In the genomic region with DNA sequence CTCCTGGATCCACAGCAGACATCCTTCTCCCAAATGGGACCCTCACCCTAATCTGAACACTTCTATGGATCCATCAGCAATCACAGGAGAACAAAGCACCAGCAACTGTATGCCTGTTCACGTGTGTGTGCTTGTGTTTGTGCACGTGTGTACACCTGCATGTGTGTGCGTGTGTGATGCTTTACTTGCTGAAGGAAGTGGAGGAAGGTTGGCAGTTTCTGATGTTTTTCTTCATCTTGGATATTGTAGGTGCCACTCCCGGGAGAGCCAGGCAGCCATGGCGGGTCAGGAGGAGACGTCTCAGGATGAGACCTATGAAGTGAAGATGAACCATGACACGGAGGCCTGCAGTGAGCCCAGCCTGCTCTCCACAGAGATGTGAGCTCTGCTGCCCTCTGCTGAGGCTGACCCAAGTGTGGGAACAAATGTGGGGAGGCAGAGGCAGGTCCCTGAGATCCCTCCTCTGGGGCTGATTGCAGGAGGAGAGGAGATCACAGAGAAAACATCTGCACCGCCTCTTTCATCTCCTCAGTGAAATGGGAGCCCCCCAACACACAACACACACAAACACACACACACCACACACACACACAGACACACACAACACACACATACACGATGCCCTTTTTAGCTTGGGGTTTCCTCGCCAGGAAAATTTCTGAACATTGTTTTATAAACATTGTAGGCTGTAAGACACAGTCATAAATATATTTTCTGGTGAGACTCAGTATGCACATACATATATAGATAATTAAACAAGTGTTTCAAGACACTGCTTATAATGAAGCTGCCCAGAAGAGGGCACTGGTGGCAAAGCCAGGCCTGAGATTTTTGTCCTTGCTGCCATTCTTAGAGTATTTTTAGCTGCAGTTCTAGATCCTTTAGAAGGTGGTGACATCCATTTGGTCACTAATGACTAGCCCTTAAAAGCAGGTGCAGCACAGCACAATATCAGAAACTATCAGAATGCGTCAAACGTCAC, we compare ENCODE assay signal across 8 cellular contexts.
DNase-seq lines count a peak whose midpoint lies in the region; ATAC-seq, FAIRE-seq and TF ChIP-seq lines count a peak whose summit lies in the region.

No MANE protein-coding gene starts in this region.

- H3K9ac ChIP-seq in kidney (ENCODE audit: low read length in 2 of 2) = no peak overlapping the region

- H3K4me3 ChIP-seq in astrocyte of the spinal cord (ENCODE audit: low read depth, low read length) (no peak overlapping the region), kidney (ENCODE audit: low read length in 2 of 2) (no peak overlapping the region), upper lobe of right lung (no peak overlapping the region)

- no peaks in the 10 kb centered on the region for H3K4me1 ChIP-seq in kidney (ENCODE audit: control insufficient read depth in 1 of 2, insufficient read depth in 1 of 2, low read depth in 1 of 2, low read length in 2 of 2)
- no peaks in the 10 kb centered on the region for H3K4me1 ChIP-seq in upper lobe of right lung

- TF ChIP-seq CTCF in astrocyte of the spinal cord (IDR thresholded peaks at IDR 0.05; ENCODE audit: low read depth, low read length) = peak; percentile 48
- TF ChIP-seq CTCF in kidney (IDR thresholded peaks at IDR 0.05; ENCODE audit: borderline replicate concordance, extremely low read depth, insufficient read depth) = peak; percentile 36
- peak; percentile 27 for TF ChIP-seq CTCF in upper lobe of right lung (IDR thresholded peaks at IDR 0.05)

- DNase-seq in Caki2 (ENCODE audit: low read depth) = peak; percentile 72
- DNase-seq in HS-5 (ENCODE audit: low read depth) = peak; percentile 19
- peak; percentile 60 for DNase-seq in RPMI8226
- DNase-seq in astrocyte of the spinal cord (ENCODE audit: low read depth, low spot score) = peak; percentile 41
- peak; percentile 53 for DNase-seq in kidney
- DNase-seq in upper lobe of right lung = no peak

- ATAC-seq in upper lobe of right lung (no peak), GM18907 (IDR thresholded peaks at IDR 0.05; ENCODE audit: unreplicated experiment) (no peak), GM18873 (IDR thresholded peaks at IDR 0.05; ENCODE audit: low FRiP score, unreplicated experiment) (no peak)

- intact Hi-C loops in kidney (cut with DNase I) = no loop called here
- intact Hi-C loops in upper lobe of right lung (cut with DNase I) = no loop called here

- no peaks in the 10 kb centered on the region for H3K9me3 ChIP-seq in kidney (ENCODE audit: control insufficient read depth in 1 of 2, low read length in 2 of 2)
- H3K9me3 ChIP-seq in upper lobe of right lung = no peaks in the 10 kb centered on the region

- no peak for FAIRE-seq in kidney (lab: Jason Lieb, UNC)

- in situ Hi-C loops in Caki2 (cut with HindIII; ENCODE audit: low pct_unique_long_range_greater_than_20kb, low sequenced_read_pairs) = no loop called here
- in situ Hi-C loops in astrocyte of the spinal cord (cut with HindIII; ENCODE audit: low sequenced_read_pairs) = no loop called here

- H3K27ac ChIP-seq in kidney (ENCODE audit: low read depth in 2 of 2, low read length in 2 of 2) = no peak overlapping the region
- H3K27ac ChIP-seq in upper lobe of right lung = no peak overlapping the region

- H3K36me3 ChIP-seq in kidney (ENCODE audit: control insufficient read depth in 1 of 2, insufficient read depth in 2 of 2, low read length in 2 of 2) = no peaks in the 10 kb centered on the region
- H3K36me3 ChIP-seq in upper lobe of right lung = peaks cover 19% of the 10 kb centered on the region

- H3K27me3 ChIP-seq in upper lobe of right lung = no peaks in the 10 kb centered on the region
